ENCODE assay signal across 18 cellular contexts in genomic region chr16:17446661-17447060, GRCh38.
"Had no signal": no experiment of that assay in that cellular context is flagged by ENCODE, and none has a peak within 500 bp of the region (broad histone marks: within the 10 kb centered on the region; RNA-seq: fewer than 3 reads in every experiment).

No MANE protein-coding gene starts in this region.

- H3K9me3 Mint-ChIP-seq: activated naive CD4-positive, alpha-beta T cell treated with anti-CD3 and anti-CD28 coated beads, Interleukin-2, amount 50 U/mL, for 24 hours; activated T-helper 2 cell treated with anti-CD3 and anti-CD28 coated beads, Interferon-gamma antibody, Interleukin-2, Interleukin-4, amounts not matched to agents 10 μg/mL and 5 μg/mL and 100 μg/mL, durations not matched to agents 14 hours and 24 hours and 36 hours had no signal

- FAIRE-seq: endometrium, TTC549 had no signal

- H3K27me3 ChIP-seq: body of pancreas had no signal

- H3K27ac Mint-ChIP-seq: activated naive CD4-positive, alpha-beta T cell treated with anti-CD3 and anti-CD28 coated beads, Interleukin-2, amount 50 U/mL, for 24 hours; activated T-helper 2 cell treated with anti-CD3 and anti-CD28 coated beads, Interferon-gamma antibody, Interleukin-2, Interleukin-4, amounts not matched to agents 10 μg/mL and 5 μg/mL and 100 μg/mL, durations not matched to agents 14 hours and 24 hours and 36 hours had no signal

- H3K27me3 Mint-ChIP-seq: activated CD4-positive, alpha-beta T cell treated with anti-CD3 and anti-CD28 coated beads, Interleukin-2, amount 10 ng/mL, durations not matched to agents 7 days and 5 days; activated naive CD4-positive, alpha-beta T cell treated with anti-CD3 and anti-CD28 coated beads, Interleukin-2, amount 50 U/mL, for 24 hours had no signal

- H3K4me1 ChIP-seq: body of pancreas had no signal

- H3K4me3 ChIP-seq: body of pancreas, lung, smooth muscle cell had no signal

- H3K4me3 Mint-ChIP-seq: activated CD4-positive, alpha-beta T cell treated with anti-CD3 and anti-CD28 coated beads, Interleukin-2, amount 10 ng/mL, durations not matched to agents 7 days and 5 days; activated naive CD4-positive, alpha-beta T cell treated with anti-CD3 and anti-CD28 coated beads, Interleukin-2, amount 50 U/mL, for 24 hours had no signal

- H3K4me2 ChIP-seq: smooth muscle cell had no signal

- DNase-seq: activated CD4-positive, alpha-beta T cell treated with anti-CD3 and anti-CD28 coated beads, Interleukin-2, amount 10 ng/mL, durations not matched to agents 7 days and 5 days; activated CD4-positive, CD25-positive, alpha-beta regulatory T cell; amniotic stem cell; body of pancreas; dermis blood vessel endothelial cell; head of caudate nucleus; kidney glomerular epithelial cell; midbrain; posterior cingulate gyrus; T-helper 2 cell; trophoblast cell had no signal

- H3K9me3 ChIP-seq: body of pancreas had no signal

- ATAC-seq: body of pancreas, esophagus mucosa had no signal

- H3K27ac ChIP-seq: body of pancreas had no signal
